30 cellular contexts compared by ENCODE assay signal in genomic region chr5:74873525-74874249, GRCh38.
"Had no signal": no experiment of that assay in that cellular context is flagged by ENCODE, and none has a peak within 500 bp of the region (broad histone marks: within the 10 kb centered on the region; RNA-seq: fewer than 3 reads in every experiment).

No MANE protein-coding gene starts in this region.

- H3K9ac ChIP-seq: parathyroid adenoma had no signal

- H3K4me3 ChIP-seq: ovary, psoas muscle, skin epidermis, smooth muscle cell, spleen, suprapubic skin, testis, tibial artery, transverse colon, upper lobe of right lung, uterus had no signal

- H3K36me3 ChIP-seq: neutrophil, ovary, spleen, suprapubic skin, tibial artery, transverse colon, upper lobe of right lung, uterus had no signal

- H3K4me2 ChIP-seq: smooth muscle cell had no signal

- H2AFZ ChIP-seq: parathyroid adenoma had no signal

- H3K27me3 ChIP-seq: ovary, spleen, testis, tibial artery, transverse colon, uterus had no signal

- ATAC-seq: naive thymus-derived CD8-positive, alpha-beta T cell; natural killer cell treated with Interleukin-12 subunit alpha and Interleukin-12 subunit beta and Interleukin-15 and Interleukin-18, amount 100 ng/mL, for 72 hours; psoas muscle; right cardiac atrium; sciatic nerve; stimulated activated memory B cell treated with anti-CD40 and anti-IgM and Interleukin-4, amounts not matched to agents 10 μg/mL and 1 μg/mL and 100 μg/mL, for 72 hours; stimulated activated naive CD8-positive, alpha-beta T cell treated with anti-CD3 and anti-CD28 coated beads, Interleukin-15, amount 100 ng/mL, for 72 hours; stimulated activated naive CD8-positive, alpha-beta T cell treated with anti-CD3 and anti-CD28 coated beads, Interleukin-15, Interleukin-2, amounts not matched to agents 100 U/mL and 50 U/mL, for 24 hours; upper lobe of right lung had no signal

- H3K27ac ChIP-seq: neutrophil, ovary, parathyroid adenoma, psoas muscle, skin epidermis, spleen, suprapubic skin, testis, tibial artery, transverse colon, upper lobe of right lung, uterus had no signal

- H3K4me1 ChIP-seq: parathyroid adenoma, psoas muscle, spleen, suprapubic skin, tibial artery, upper lobe of right lung, uterus had no signal

- H3K79me2 ChIP-seq: parathyroid adenoma had no signal

- H3K9me3 ChIP-seq: neutrophil, ovary, psoas muscle, suprapubic skin, testis, tibial artery, transverse colon, upper lobe of right lung, uterus had no signal

- DNase-seq: naive thymus-derived CD8-positive, alpha-beta T cell; nephron progenitor cell; nucleus accumbens; ovary; posterior cingulate gyrus; psoas muscle; right cardiac atrium; spleen; stimulated activated CD4-positive, alpha-beta T cell treated with anti-CD3 and anti-CD28 coated beads, Interleukin-12 subunit alpha, Interleukin-12 subunit beta, amount 100 ng/mL, for 4 hours; stimulated activated CD4-positive, alpha-beta T cell treated with anti-CD3 and anti-CD28 coated beads, Interleukin-1b, Interleukin-23, amount 100 ng/mL, for 48 hours; stimulated activated CD4-positive, alpha-beta T cell treated with anti-CD3 and anti-CD28 coated beads, Interleukin-4, amount 100 ng/mL, for 1 hour; stimulated activated CD4-positive, alpha-beta T cell treated with anti-CD3 and anti-CD28 coated beads, Interleukin-4, amount 100 ng/mL, for 4 hours; stimulated activated CD8-positive, alpha-beta memory T cell treated with anti-CD3 and anti-CD28 coated beads, Interleukin-4, amount 100 ng/mL, for 48 hours; stimulated activated naive CD4-positive, alpha-beta T cell; stimulated activated naive CD8-positive, alpha-beta T cell treated with anti-CD3 and anti-CD28 coated beads, Interleukin-15, amount 100 ng/mL, for 72 hours; stimulated activated naive CD8-positive, alpha-beta T cell treated with anti-CD3 and anti-CD28 coated beads, Interleukin-15, Interleukin-2, amounts not matched to agents 100 U/mL and 50 U/mL, for 24 hours; substantia nigra; testis; tibial artery; transverse colon; upper lobe of right lung; uterus had no signal
